In the genomic region with DNA sequence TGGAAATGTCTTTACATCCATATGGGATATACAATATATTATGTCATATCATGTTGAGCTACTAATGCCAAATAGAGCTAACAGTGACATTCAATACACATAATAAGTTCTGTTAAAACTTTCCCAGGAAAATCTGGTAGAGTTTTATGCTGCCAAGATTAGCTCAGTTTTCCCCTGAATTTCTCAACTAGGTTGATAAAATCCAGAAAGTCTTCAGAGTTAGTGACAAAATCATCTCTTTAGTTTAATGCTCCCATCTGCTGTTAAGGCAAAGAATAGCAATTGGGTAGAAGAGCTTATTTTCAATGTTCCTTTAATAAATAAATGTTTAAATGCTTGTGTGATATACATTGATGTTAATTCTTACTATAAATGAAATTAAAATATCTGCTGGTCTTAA, we compare ENCODE assay signal across 13 cellular contexts. TPM values are rescaled to one million over a fixed set of nuclear protein-coding genes. Genes with fewer than 3 reads are reported as not detected.
DNase-seq lines count a peak whose midpoint lies in the region; ATAC-seq and TF ChIP-seq lines count a peak whose summit lies in the region.
"Had no signal": no experiment of that assay in that cellular context is flagged by ENCODE, and none has a peak within 500 bp of the region (broad histone marks: within the 10 kb centered on the region; RNA-seq: fewer than 3 reads in every experiment).

No MANE protein-coding gene starts in this region.

- no peak overlapping the region for H3K9ac ChIP-seq in mammary epithelial cell (ENCODE audit: insufficient read depth, low read length)

- H3K27me3 ChIP-seq in mammary epithelial cell (ENCODE audit: insufficient read depth, low read length) (no peaks in the 10 kb centered on the region), left lung (no peaks in the 10 kb centered on the region)

- BruUV-seq in mammary epithelial cell (replicated peaks; lab: Mats Ljungman, UMichigan): no TSS peak

- intact Hi-C loops in mammary epithelial cell (cut with micrococcal nuclease) (loop anchor here (1.0 to 5.0 kb wide), 3 partner anchors 219 to 460 kb away; no protein-coding TSS in a partner anchor), left lung (cut with DNase I) (loop anchor here in 1 of 2 donors (10.0 kb wide), 1 partner anchor 431 kb away; no protein-coding TSS in a partner anchor)

- no peaks in the 10 kb centered on the region for H3K27me3 Mint-ChIP-seq in HFFc6 (ENCODE audit: insufficient read depth)
- H3K27me3 Mint-ChIP-seq in activated T-cell treated with anti-CD3 and anti-CD28 coated beads, Interleukin-2, amount 50 U/mL, for 4 hours (ENCODE audit: low read depth): no peaks in the 10 kb centered on the region
- H3K27me3 Mint-ChIP-seq: CD8-positive, alpha-beta memory T cell; stimulated activated naive B cell treated with anti-CD40 and anti-IgM and Interleukin-4, amounts not matched to agents 10 μg/mL and 1 μg/mL and 100 μg/mL, for 72 hours had no signal

- H3K9me3 ChIP-seq in mammary epithelial cell (replicated peaks; ENCODE audit: insufficient read depth, low read length): no peaks in the 10 kb centered on the region
- no peaks in the 10 kb centered on the region for H3K9me3 ChIP-seq in left lung

- in situ Hi-C loops in mammary epithelial cell (cut with MboI; ENCODE audit: low sequenced_read_pairs in 2 of 2): loop anchor here in 1 of 2 donors (10.0 kb wide), 1 partner anchor 459 kb away; no protein-coding TSS in a partner anchor

- H3K4me1 ChIP-seq in mammary epithelial cell (ENCODE audit: insufficient read depth, low read length): no peaks in the 10 kb centered on the region
- H3K4me1 ChIP-seq in left lung: peaks cover 0 to 4% of the 10 kb centered on the region in 2 donors

- no peaks in the 10 kb centered on the region for H4K20me1 ChIP-seq in mammary epithelial cell (ENCODE audit: insufficient read depth, low read length)

- CTCF ChIA-PET in mammary epithelial cell (lab: Charles Lee; ENCODE audit: low non-redundant PET): interaction anchor here (0.6 kb wide), 2 partner anchors 73 to 218 kb away, joined by 3 to 4 read pairs; no protein-coding TSS in a partner anchor

- dilution Hi-C loops in mammary epithelial cell (cut with HindIII; ENCODE audit: low sequenced_read_pairs): no loop called here

- no peaks in the 10 kb centered on the region for H3K79me2 ChIP-seq in mammary epithelial cell (ENCODE audit: insufficient read depth, low read length)

- H2AFZ ChIP-seq in mammary epithelial cell (ENCODE audit: low read depth, low read length): no peak overlapping the region

- peaks cover 29% of the 10 kb centered on the region for H3K36me3 Mint-ChIP-seq in HFFc6 (ENCODE audit: low read depth)
- no peaks in the 10 kb centered on the region for H3K36me3 Mint-ChIP-seq in activated T-cell treated with anti-CD3 and anti-CD28 coated beads, Interleukin-2, amount 50 U/mL, for 4 hours (ENCODE audit: insufficient read depth)
- H3K36me3 Mint-ChIP-seq: CD8-positive, alpha-beta memory T cell; stimulated activated naive B cell treated with anti-CD40 and anti-IgM and Interleukin-4, amounts not matched to agents 10 μg/mL and 1 μg/mL and 100 μg/mL, for 72 hours had no signal

- H3K4me3 Mint-ChIP-seq in HFFc6: peak overlapping the region; percentile 60
- no peak overlapping the region for H3K4me3 Mint-ChIP-seq in activated T-cell treated with anti-CD3 and anti-CD28 coated beads, Interleukin-2, amount 50 U/mL, for 4 hours
- H3K4me3 Mint-ChIP-seq: CD8-positive, alpha-beta memory T cell; stimulated activated naive B cell treated with anti-CD40 and anti-IgM and Interleukin-4, amounts not matched to agents 10 μg/mL and 1 μg/mL and 100 μg/mL, for 72 hours had no signal

- TF ChIP-seq CTCF in HFFc6 (IDR thresholded peaks at IDR 0.05): peak; percentile 67
- TF ChIP-seq CTCF in mammary epithelial cell (conservative IDR thresholded peaks at IDR 0.05 in 1 of 2, IDR thresholded peaks at IDR 0.05 in 1 of 2; ENCODE audit: extremely low read depth in 1 of 2, insufficient read depth in 1 of 2, low read depth in 1 of 2, low read length in 2 of 2): peak; percentile 26 to 56
- no peak for TF ChIP-seq CTCF in left lung (IDR thresholded peaks at IDR 0.05)

- H3K36me3 ChIP-seq in mammary epithelial cell (ENCODE audit: insufficient read depth, low read length): no peaks in the 10 kb centered on the region
- H3K36me3 ChIP-seq in left lung: no peaks in the 10 kb centered on the region

- no peaks in the 10 kb centered on the region for H3K9me3 Mint-ChIP-seq in HFFc6
- H3K9me3 Mint-ChIP-seq in activated T-cell treated with anti-CD3 and anti-CD28 coated beads, Interleukin-2, amount 50 U/mL, for 4 hours: no peaks in the 10 kb centered on the region
- H3K9me3 Mint-ChIP-seq: CD8-positive, alpha-beta memory T cell; stimulated activated naive B cell treated with anti-CD40 and anti-IgM and Interleukin-4, amounts not matched to agents 10 μg/mL and 1 μg/mL and 100 μg/mL, for 72 hours had no signal

- H3K4me3 ChIP-seq in mammary epithelial cell (replicated peaks in 1 of 3; ENCODE audit: insufficient read depth in 1 of 3, low read depth in 2 of 3, low read length in 3 of 3) (no peak overlapping the region), left lung (no peak overlapping the region)

- H3K27ac Mint-ChIP-seq in HFFc6: peak overlapping the region; percentile 83
- H3K27ac Mint-ChIP-seq: CD8-positive, alpha-beta memory T cell; stimulated activated naive B cell treated with anti-CD40 and anti-IgM and Interleukin-4, amounts not matched to agents 10 μg/mL and 1 μg/mL and 100 μg/mL, for 72 hours had no signal

- ATAC-seq in left lung (peak; percentile 31), HG02571 (IDR thresholded peaks at IDR 0.05; ENCODE audit: unreplicated experiment) (no peak), HG02763 (IDR thresholded peaks at IDR 0.05; ENCODE audit: unreplicated experiment) (no peak), GM21619 (IDR thresholded peaks at IDR 0.05; ENCODE audit: unreplicated experiment) (no peak)
- no peak for ATAC-seq in activated T-cell treated with anti-CD3 and anti-CD28 coated beads, Interleukin-2, amount 50 U/mL, for 4 hours
- ATAC-seq: stimulated activated naive B cell treated with anti-CD40 and anti-IgM and Interleukin-4, amounts not matched to agents 10 μg/mL and 1 μg/mL and 100 μg/mL, for 72 hours had no signal

- no peak overlapping the region for H3K4me2 ChIP-seq in mammary epithelial cell (ENCODE audit: insufficient read depth, low read depth, low read length)

- DNase-seq in A172 (ENCODE audit: low spot score): peak; percentile 46
- DNase-seq in HFFc6: peak; percentile 50
- DNase-seq in mammary epithelial cell: peak; percentile 4
- no peak for DNase-seq in left lung
- DNase-seq in activated T-cell treated with anti-CD3 and anti-CD28 coated beads, Interleukin-2, amount 50 U/mL, for 4 hours: no peak
- DNase-seq: activated effector memory CD4-positive, alpha-beta T cell treated with anti-CD3 and anti-CD28 coated beads, Interleukin-2, amount 50 U/mL, for 16 hours; CD8-positive, alpha-beta memory T cell; NCI-H1930; posterior cingulate gyrus; stimulated activated naive B cell treated with anti-CD40 and anti-IgM and Interleukin-4, amounts not matched to agents 10 μg/mL and 1 μg/mL and 100 μg/mL, for 72 hours had no signal

- no peak overlapping the region for H3K27ac ChIP-seq in mammary epithelial cell (ENCODE audit: insufficient read depth, low read depth, low read length)
- peak overlapping the region in 1 of 2 donors; percentile 71 for H3K27ac ChIP-seq in left lung

- peaks cover 72% of the 10 kb centered on the region for H3K4me1 Mint-ChIP-seq in HFFc6 (ENCODE audit: low read depth)
- peaks cover 3% of the 10 kb centered on the region for H3K4me1 Mint-ChIP-seq in activated T-cell treated with anti-CD3 and anti-CD28 coated beads, Interleukin-2, amount 50 U/mL, for 4 hours (ENCODE audit: low read depth)

RNA-seq across cellular contexts. Expression of gene COL3A1, which starts 10.0 kb away (rescaled TPM):
- total RNA-seq in A172 (2014; rRNA removed; shearing (Covaris generic)): 563 and 691 TPM in 2 replicates
- total RNA-seq in HFFc6 (2021; fragmentation: NEBNext Ultra II Directional; extraction: Animal tissue kit (Norgen Biotek cat#: 25700)): 100 to 1,000 TPM; 348 to 594 (median 356) TPM
- 1 to 10 TPM in 1 of 2 donors, not detected in 1; 3.8 TPM for total RNA-seq in mammary epithelial cell
- polyA plus RNA-seq in mammary epithelial cell: 0.03 TPM
- polyA minus RNA-seq in mammary epithelial cell: not detected
- 1,000 to 10,000 TPM; 1,354 to 5,576 TPM for total RNA-seq in left lung
- under 1 TPM; 0.42 to 0.76 (median 0.73) TPM for total RNA-seq in activated T-cell treated with anti-CD3 and anti-CD28 coated beads, Interleukin-2, amount 50 U/mL, for 4 hours
- polyA plus RNA-seq: CD8-positive, alpha-beta memory T cell had no signal

Comparison
In these comparisons a context has a peak if more than half of its experiments do, and no peak if none do; other contexts are left out.
1. DNase-seq: peak in A172 (single experiment), HFFc6 (single experiment) and mammary epithelial cell (single experiment); none in left lung (0 of 2) and activated T-cell treated with anti-CD3 and anti-CD28 coated beads, Interleukin-2, amount 50 U/mL, for 4 hours (single experiment).
2. CTCF ChIP-seq: peak in HFFc6 (single experiment) and mammary epithelial cell (2 of 2); none in left lung (0 of 2).
3. RNA of gene COL3A1, which starts 10.0 kb away (total RNA-seq): 1,354 to 5,576 TPM in left lung, 563 to 691 TPM in A172 and 348 to 594 TPM in HFFc6; 3.8 TPM in mammary epithelial cell and 0.42 to 0.76 TPM in activated T-cell treated with anti-CD3 and anti-CD28 coated beads, Interleukin-2, amount 50 U/mL, for 4 hours; every median in the first group is over 10 times any median in the second.